ENCODE assay signal across 16 cellular contexts in genomic region chrX:110244951-110245480, GRCh38.
A peak's percentile ranks its signal among the peaks of the same experiment; 100 is the strongest.
DNase-seq lines count a peak whose midpoint lies in the region; ATAC-seq and TF ChIP-seq lines count a peak whose summit lies in the region.
"Had no signal": no experiment of that assay in that cellular context is flagged by ENCODE, and none has a peak within 500 bp of the region (broad histone marks: within the 10 kb centered on the region; RNA-seq: fewer than 3 reads in every experiment).

No MANE protein-coding gene starts in this region.

- ATAC-seq in activated T-helper 17 cell treated with anti-CD3 and anti-CD28 coated beads, Interleukin-2, amount 50 U/mL, for 72 hours (replicated peaks), result no peak

- no peaks in the 10 kb centered on the region for H3K27me3 ChIP-seq in brain microvascular endothelial cell (replicated peaks)

- DNase-seq in NCI-H82 (lab: John Stamatoyannopoulos, UW) (peak; percentile 2), NCI-H82 treated with DMSO at 0.1 percent for 48 hours (lab: John Stamatoyannopoulos, UW; ENCODE audit: unreplicated experiment) (no peak), fibroblast of peridontal ligament (ENCODE audit: extremely low read depth) (peak; percentile 52), hippocampal formation (lab: John Stamatoyannopoulos, UW) (no peak), AML-193 (lab: John Stamatoyannopoulos, UW) (no peak), Kasumi-1 (lab: John Stamatoyannopoulos, UW) (no peak), brain microvascular endothelial cell (no peak)
- DNase-seq: GF-D8, NCI-H1417, NCI-H187 treated with DMSO at 0.1 percent for 48 hours, NCI-H446, NCI-H69, RPMI8226 had no signal

- no peak overlapping the region for H3K4me3 Mint-ChIP-seq in activated T-helper 17 cell treated with anti-CD3 and anti-CD28 coated beads, Interleukin-2, amount 50 U/mL, for 72 hours

- H3K27me3 Mint-ChIP-seq in activated T-helper 17 cell treated with anti-CD3 and anti-CD28 coated beads, Interleukin-2, amount 50 U/mL, for 72 hours, result no peaks in the 10 kb centered on the region

- no peak overlapping the region for H3K27ac ChIP-seq in brain microvascular endothelial cell
- H3K27ac ChIP-seq: 22Rv1, BLaER1 had no signal

- no peak for TF ChIP-seq CTCF in brain microvascular endothelial cell (IDR thresholded peaks at IDR 0.05; ENCODE audit: low read depth, low read length, missing control alignments)

- H3K4me1 Mint-ChIP-seq in activated T-helper 17 cell treated with anti-CD3 and anti-CD28 coated beads, Interleukin-2, amount 50 U/mL, for 72 hours, result peaks cover 14% of the 10 kb centered on the region

- H3K9me3 Mint-ChIP-seq in activated T-helper 17 cell treated with anti-CD3 and anti-CD28 coated beads, Interleukin-2, amount 50 U/mL, for 72 hours, result peaks cover 3% of the 10 kb centered on the region

- H3K27ac Mint-ChIP-seq in activated T-helper 17 cell treated with anti-CD3 and anti-CD28 coated beads, Interleukin-2, amount 50 U/mL, for 72 hours, result peak overlapping the region; percentile 53

- in situ Hi-C loops in brain microvascular endothelial cell (cut with HindIII; ENCODE audit: low pct_ligation_motif_present, low sequenced_read_pairs), result no loop called here

- no peaks in the 10 kb centered on the region for H3K36me3 ChIP-seq in brain microvascular endothelial cell (replicated peaks)
- H3K36me3 ChIP-seq: BLaER1 had no signal

- no peak overlapping the region for H3K4me3 ChIP-seq in brain microvascular endothelial cell (ENCODE audit: low read depth, low read length)
- H3K4me3 ChIP-seq: BLaER1 had no signal

- H3K36me3 Mint-ChIP-seq in activated T-helper 17 cell treated with anti-CD3 and anti-CD28 coated beads, Interleukin-2, amount 50 U/mL, for 72 hours (ENCODE audit: low read depth), result no peaks in the 10 kb centered on the region

Comparison
In these comparisons a context has a peak if more than half of its experiments do, and no peak if none do; other contexts are left out.
1. DNase-seq: peak in NCI-H82 (single experiment) and fibroblast of peridontal ligament (single experiment); none in NCI-H82 treated with DMSO at 0.1 percent for 48 hours (single experiment), hippocampal formation (0 of 2), AML-193 (0 of 2), Kasumi-1 (0 of 2) and brain microvascular endothelial cell (single experiment).